ENCODE assay signal across 10 cellular contexts in genomic region chr4:174119818-174120217, GRCh38.
DNase-seq lines count a peak whose midpoint lies in the region; ATAC-seq and TF ChIP-seq lines count a peak whose summit lies in the region.
"Had no signal": no experiment of that assay in that cellular context is flagged by ENCODE, and none has a peak within 500 bp of the region (broad histone marks: within the 10 kb centered on the region; RNA-seq: fewer than 3 reads in every experiment).

No MANE protein-coding gene starts in this region.

- H3K4me1 ChIP-seq in OCI-LY3 (ENCODE audit: low read length) (peaks cover 12% of the 10 kb centered on the region), fibroblast of lung (ENCODE audit: control insufficient read depth, extremely low read depth, insufficient read depth, low read length) (no peaks in the 10 kb centered on the region), ovary (ENCODE audit: insufficient read depth) (peaks cover 3% of the 10 kb centered on the region)
- no peaks in the 10 kb centered on the region for H3K4me1 ChIP-seq in effector memory CD4-positive, alpha-beta T cell (ENCODE audit: control insufficient read depth, insufficient read depth, low read length, poor library complexity, severe bottlenecking)

- TF ChIP-seq CTCF in OCI-LY3 (IDR thresholded peaks at IDR 0.05; ENCODE audit: low read depth, low read length) (no peak), fibroblast of lung (conservative IDR thresholded peaks at IDR 0.05 in 1 of 2, IDR thresholded peaks at IDR 0.05 in 1 of 2; ENCODE audit: low read depth in 1 of 2, low read length in 2 of 2) (no peak), ovary (IDR thresholded peaks at IDR 0.05) (no peak)
- no peak for TF ChIP-seq CTCF in CD4-positive, alpha-beta T cell (IDR thresholded peaks at IDR 0.05)

- in situ Hi-C loops in ACHN (cut with HindIII; ENCODE audit: low pct_ligation_motif_present, low pct_unique_long_range_greater_than_20kb, low sequenced_read_pairs) = no loop called here

- peaks cover 65% of the 10 kb centered on the region for H3K27me3 Mint-ChIP-seq in CD4-positive, alpha-beta T cell

- ATAC-seq in GM21367 (IDR thresholded peaks at IDR 0.05; ENCODE audit: unreplicated experiment) = no peak
- ATAC-seq in CD4-positive, alpha-beta T cell (ENCODE audit: poor library complexity) = no peak

- H3K27me3 ChIP-seq in OCI-LY3 (ENCODE audit: low read depth, low read length) (no peaks in the 10 kb centered on the region; the same call in none of the 2 replicates), fibroblast of lung (ENCODE audit: control insufficient read depth, insufficient read depth, low read length) (no peaks in the 10 kb centered on the region), ovary (no peaks in the 10 kb centered on the region)
- no peaks in the 10 kb centered on the region for H3K27me3 ChIP-seq in effector memory CD4-positive, alpha-beta T cell (replicated peaks; ENCODE audit: control insufficient read depth, insufficient read depth, low read length, poor library complexity, severe bottlenecking)
- peaks cover 24% of the 10 kb centered on the region for H3K27me3 ChIP-seq in CD4-positive, alpha-beta T cell (ENCODE audit: control insufficient read depth, insufficient read depth, low read length)

- POLR2A ChIA-PET in CD4-positive, alpha-beta T cell (lab: Charles Lee) = no interaction called here

- H3K9ac ChIP-seq in OCI-LY3 (ENCODE audit: low read length) = peak overlapping the region; percentile 27
- H3K9ac ChIP-seq in fibroblast of lung (ENCODE audit: insufficient read depth, low read length) = no peak overlapping the region

- TF ChIP-seq EP300 in ovary (IDR thresholded peaks at IDR 0.05) = no peak

- no peaks in the 10 kb centered on the region for H3K36me3 Mint-ChIP-seq in CD4-positive, alpha-beta T cell (ENCODE audit: low read depth)

- H3K9me3 Mint-ChIP-seq in CD4-positive, alpha-beta T cell = no peaks in the 10 kb centered on the region

- TF ChIP-seq POLR2A in ovary (IDR thresholded peaks at IDR 0.05) = no peak

- no peaks in the 10 kb centered on the region for H3K36me3 ChIP-seq in OCI-LY3 (replicated peaks; ENCODE audit: low read depth, low read length)
- H3K36me3 ChIP-seq in fibroblast of lung (ENCODE audit: control insufficient read depth, insufficient read depth, low read length) = no peaks in the 10 kb centered on the region
- no peaks in the 10 kb centered on the region for H3K36me3 ChIP-seq in ovary
- H3K36me3 ChIP-seq in effector memory CD4-positive, alpha-beta T cell (ENCODE audit: control insufficient read depth, insufficient read depth, low read length) = no peaks in the 10 kb centered on the region

- H4K20me1 ChIP-seq in OCI-LY3 (ENCODE audit: insufficient read depth, low read length) = no peaks in the 10 kb centered on the region
- no peaks in the 10 kb centered on the region for H4K20me1 ChIP-seq in fibroblast of lung (ENCODE audit: control insufficient read depth, extremely low read depth, insufficient read depth, low read length)

- peak overlapping the region; percentile 82 for H3K4me2 ChIP-seq in OCI-LY3 (ENCODE audit: low read length)
- peak overlapping the region; percentile 76 for H3K4me2 ChIP-seq in fibroblast of lung (ENCODE audit: extremely low read depth, insufficient read depth, low read length)

- H3K27ac ChIP-seq in OCI-LY3 (ENCODE audit: low read length) (no peak overlapping the region), fibroblast of lung (ENCODE audit: insufficient read depth, low read length) (no peak overlapping the region), ovary (no peak overlapping the region)
- H3K27ac ChIP-seq in effector memory CD4-positive, alpha-beta T cell (ENCODE audit: insufficient read depth, low read length, poor library complexity, severe bottlenecking) = no peak overlapping the region
- no peak overlapping the region for H3K27ac ChIP-seq in CD4-positive, alpha-beta T cell (ENCODE audit: low read depth, low read length)

- no peak overlapping the region for H3K27ac Mint-ChIP-seq in CD4-positive, alpha-beta T cell

- H2AFZ ChIP-seq in OCI-LY3 (ENCODE audit: low read depth, low read length) = peak overlapping the region; percentile 89
- H2AFZ ChIP-seq in fibroblast of lung (ENCODE audit: low read length) = peak overlapping the region; percentile 46

- peak overlapping the region; percentile 75 for H3K4me3 ChIP-seq in OCI-LY3 (ENCODE audit: low read length)
- peak overlapping the region in 2 of 4 experiments; percentile 53 to 73 for H3K4me3 ChIP-seq in fibroblast of lung (replicated peaks in 1 of 4; ENCODE audit: control extremely low read depth in 1 of 4, insufficient read depth in 1 of 4, low read depth in 3 of 4, low read length in 4 of 4)
- peak overlapping the region; percentile 23 for H3K4me3 ChIP-seq in ovary
- H3K4me3 ChIP-seq in effector memory CD4-positive, alpha-beta T cell (ENCODE audit: insufficient read depth, low read depth, low read length, poor library complexity, severe bottlenecking) = no peak overlapping the region

- H3K4me1 Mint-ChIP-seq in CD4-positive, alpha-beta T cell (ENCODE audit: low read depth) = peaks cover 11% of the 10 kb centered on the region

- H3K79me2 ChIP-seq in OCI-LY3 (ENCODE audit: low read length) = no peaks in the 10 kb centered on the region
- H3K79me2 ChIP-seq in fibroblast of lung (ENCODE audit: control insufficient read depth, insufficient read depth, low read length) = no peaks in the 10 kb centered on the region

- intact Hi-C loops in ovary (cut with DNase I) = loop anchor here in 1 of 4 donors (5.0 kb wide), 1 partner anchor 613 kb away; no protein-coding TSS in a partner anchor
- intact Hi-C loops in posterior cingulate gyrus (cut with DNase I) = loop anchor here (1.0 to 5.0 kb wide), 2 partner anchors 614 to 698 kb away; no protein-coding TSS in a partner anchor
- intact Hi-C loops in CD4-positive, alpha-beta T cell (cut with DNase I, micrococcal nuclease) = loop anchor here (5.0 to 10.0 kb wide), 3 partner anchors 618 to 805 kb away; no protein-coding TSS in a partner anchor

- 3 to 20% (median 10%) methylated on average over 3 of the region's 3 CpGs for whole genome bisulfite sequencing in ovary, 3 donors

- CTCF ChIA-PET in CD4-positive, alpha-beta T cell (lab: Charles Lee) = no interaction called here

- DNase-seq in ACHN (peak; percentile 7), fibroblast of lung (ENCODE audit: low read depth in 2 of 2) (no peak), ovary (no peak), posterior cingulate gyrus (no peak)
- DNase-seq in effector memory CD4-positive, alpha-beta T cell = no peak
- DNase-seq in CD4-positive, alpha-beta T cell = no peak
- DNase-seq: activated CD4-positive, CD25-positive, alpha-beta regulatory T cell treated with anti-CD3 and anti-CD28 coated beads, Interleukin-2, amount 50 U/mL, for 72 hours; activated gamma-delta T cell had no signal

- H3K4me3 Mint-ChIP-seq in CD4-positive, alpha-beta T cell = no peak overlapping the region

- H3K9me3 ChIP-seq in OCI-LY3 (ENCODE audit: insufficient read depth, low read length) (no peaks in the 10 kb centered on the region), fibroblast of lung (ENCODE audit: control insufficient read depth, insufficient read depth, low read depth, low read length) (no peaks in the 10 kb centered on the region), ovary (no peaks in the 10 kb centered on the region)
- H3K9me3 ChIP-seq in effector memory CD4-positive, alpha-beta T cell (ENCODE audit: control insufficient read depth, low read length) = no peaks in the 10 kb centered on the region
- H3K9me3 ChIP-seq in CD4-positive, alpha-beta T cell (ENCODE audit: control insufficient read depth, low read length) = no peaks in the 10 kb centered on the region
